In genomic region chr2:63888490-63889402, GRCh38 we compare ENCODE assay signal across 8 cellular contexts. TPM values are rescaled to one million over a fixed set of nuclear protein-coding genes. Genes with fewer than 3 reads are reported as not detected.
A peak's percentile ranks its signal among the peaks of the same experiment; 100 is the strongest.
DNase-seq lines count a peak whose midpoint lies in the region; ATAC-seq and TF ChIP-seq lines count a peak whose summit lies in the region.

No MANE protein-coding gene starts in this region.

- DNase-seq in AG09309 (ENCODE audit: low read depth) (no peak), NCI-H510A (lab: John Stamatoyannopoulos, UW) (peak; percentile 6), esophagus muscularis mucosa (ENCODE audit: extremely low spot score) (no peak), neural crest cell (ENCODE audit: low read depth, low spot score) (peak; percentile 41), uterus (peak in 1 of 2 donors; percentile 22)
- peak; percentile 72 for DNase-seq in activated CD8-positive, alpha-beta T cell treated with anti-CD3 and anti-CD28 coated beads for 36 hours

- H3K9me3 Mint-ChIP-seq in activated CD8-positive, alpha-beta T cell treated with anti-CD3 and anti-CD28 coated beads for 36 hours, result no peaks in the 10 kb centered on the region
- no peaks in the 10 kb centered on the region for H3K9me3 Mint-ChIP-seq in neural crest cell

- H3K27ac Mint-ChIP-seq in activated CD8-positive, alpha-beta T cell treated with anti-CD3 and anti-CD28 coated beads for 36 hours, result peak overlapping the region; percentile 65
- H3K27ac Mint-ChIP-seq in neural crest cell (ENCODE audit: unreplicated experiment), result no peak overlapping the region

- H3K36me3 ChIP-seq in esophagus muscularis mucosa (peaks cover 12 to 90% (median 52%) of the 10 kb centered on the region in 4 donors), uterus (no peaks in the 10 kb centered on the region)

- no peaks in the 10 kb centered on the region for H3K27me3 ChIP-seq in esophagus muscularis mucosa
- H3K27me3 ChIP-seq in uterus, result no peaks in the 10 kb centered on the region

- POLR2A ChIA-PET in activated CD8-positive, alpha-beta T cell treated with anti-CD3 and anti-CD28 coated beads for 36 hours (lab: Charles Lee), result no interaction called here

- H3K27me3 Mint-ChIP-seq in activated CD8-positive, alpha-beta T cell treated with anti-CD3 and anti-CD28 coated beads for 36 hours, result no peaks in the 10 kb centered on the region
- no peaks in the 10 kb centered on the region for H3K27me3 Mint-ChIP-seq in neural crest cell (ENCODE audit: low read depth)

- H3K4me3 ChIP-seq in AG09309 (ENCODE audit: control insufficient read depth, low read depth, low read length) (no peak overlapping the region), GM12875 (ENCODE audit: low read depth, low read length) (no peak overlapping the region), esophagus muscularis mucosa (no peak overlapping the region), uterus (no peak overlapping the region)

- peak; percentile 61 for ATAC-seq in HG03039 (IDR thresholded peaks at IDR 0.05; ENCODE audit: unreplicated experiment)
- peak; percentile 95 for ATAC-seq in activated CD8-positive, alpha-beta T cell treated with anti-CD3 and anti-CD28 coated beads for 36 hours

- TF ChIP-seq EP300 in esophagus muscularis mucosa (IDR thresholded peaks at IDR 0.05), result no peak

- peaks cover 36% of the 10 kb centered on the region for H3K36me3 Mint-ChIP-seq in activated CD8-positive, alpha-beta T cell treated with anti-CD3 and anti-CD28 coated beads for 36 hours (ENCODE audit: low read depth)
- peaks cover 16% of the 10 kb centered on the region for H3K36me3 Mint-ChIP-seq in neural crest cell (ENCODE audit: low read depth)

- intact Hi-C loops in activated CD8-positive, alpha-beta T cell treated with anti-CD3 and anti-CD28 coated beads for 36 hours (cut with micrococcal nuclease), result loop anchor here (5.0 kb wide), 1 partner anchor 191 kb away; no protein-coding TSS in a partner anchor
- intact Hi-C loops in esophagus muscularis mucosa (cut with DNase I), result loop anchor here (5.0 kb wide), 2 partner anchors 46 to 196 kb away; partner anchors contain the start of gene UGP2
- intact Hi-C loops in uterus (cut with DNase I; ENCODE audit: low total_unique reads), result loop anchor here (10.0 kb wide), 1 partner anchor 296 kb away; no protein-coding TSS in a partner anchor

- TF ChIP-seq CTCF in AG09309 (IDR thresholded peaks at IDR 0.05; ENCODE audit: control insufficient read depth, insufficient read depth, low read depth, low read length, missing control alignments), result peak; percentile 81
- TF ChIP-seq CTCF in GM12875 (IDR thresholded peaks at IDR 0.05; ENCODE audit: borderline replicate concordance, insufficient read depth, low read depth, low read length), result peak; percentile 77; the same call in 1 of the 2 replicates
- TF ChIP-seq CTCF in activated CD8-positive, alpha-beta T cell treated with anti-CD3 and anti-CD28 coated beads for 36 hours (IDR thresholded peaks at IDR 0.05), result peak; percentile 80
- TF ChIP-seq CTCF in esophagus muscularis mucosa (IDR thresholded peaks at IDR 0.05), result peak; percentile 70 to 81 (median 74)
- TF ChIP-seq CTCF in neural crest cell (conservative IDR thresholded peaks at IDR 0.05), result peak; percentile 79
- TF ChIP-seq CTCF in uterus (IDR thresholded peaks at IDR 0.05), result peak; percentile 49 to 66 (median 58)

- peaks cover 0 to 37% (median 26%) of the 10 kb centered on the region in 4 donors for H3K4me1 ChIP-seq in esophagus muscularis mucosa
- no peaks in the 10 kb centered on the region for H3K4me1 ChIP-seq in uterus

- CTCF ChIA-PET in activated CD8-positive, alpha-beta T cell treated with anti-CD3 and anti-CD28 coated beads for 36 hours (lab: Charles Lee), result interaction anchor here (0.7 to 1.5 kb wide), 4 partner anchors 8 to 25 kb away, joined by 3 to 4 read pairs (median 3); no protein-coding TSS in a partner anchor

- no peak for TF ChIP-seq POLR2A in esophagus muscularis mucosa (IDR thresholded peaks at IDR 0.05; ENCODE audit: low read depth)
- TF ChIP-seq POLR2A in uterus (IDR thresholded peaks at IDR 0.05), result no peak

- peaks cover 13% of the 10 kb centered on the region for H3K4me1 Mint-ChIP-seq in activated CD8-positive, alpha-beta T cell treated with anti-CD3 and anti-CD28 coated beads for 36 hours (ENCODE audit: low read depth)
- no peaks in the 10 kb centered on the region for H3K4me1 Mint-ChIP-seq in neural crest cell

- H3K27ac ChIP-seq in esophagus muscularis mucosa (replicated peaks in 1 of 4) (peak overlapping the region in 2 of 4 donors; percentile 5 to 16), uterus (no peak overlapping the region)

- H3K9me3 ChIP-seq in esophagus muscularis mucosa (no peaks in the 10 kb centered on the region), uterus (no peaks in the 10 kb centered on the region)

- no peak overlapping the region for H3K4me3 Mint-ChIP-seq in activated CD8-positive, alpha-beta T cell treated with anti-CD3 and anti-CD28 coated beads for 36 hours
- no peak overlapping the region for H3K4me3 Mint-ChIP-seq in neural crest cell

- WGBS in esophagus muscularis mucosa, result 93% methylated on average over 6 of the region's 6 CpGs

RNA-seq across cellular contexts. Expression of gene UGP2, which starts 47.0 kb away (rescaled TPM):
- total RNA-seq in activated CD8-positive, alpha-beta T cell treated with anti-CD3 and anti-CD28 coated beads for 36 hours, result 10 to 100 TPM; 81.4 to 83.7 TPM
- total RNA-seq in esophagus muscularis mucosa (100 to 1,000 TPM; 163 to 247 (median 198) TPM), neural crest cell (43.1 and 56.9 TPM in 2 replicates), uterus (100 to 1,000 TPM in 2 of 4 donors, 10 to 100 TPM in 2; 90.7 to 181 (median 106) TPM)

Comparison
In these comparisons a context has a peak if more than half of its experiments do, and no peak if none do; other contexts are left out.
1. DNase-seq: peak in NCI-H510A (single experiment), activated CD8-positive, alpha-beta T cell treated with anti-CD3 and anti-CD28 coated beads for 36 hours (single experiment) and neural crest cell (single experiment); none in AG09309 (single experiment) and esophagus muscularis mucosa (single experiment).
2. Peak in every context shown above with its lines, with median percentiles within 50 percentile points of each other: CTCF ChIP-seq.